ENCODE assay signal across 1 cellular context in the genomic region with DNA sequence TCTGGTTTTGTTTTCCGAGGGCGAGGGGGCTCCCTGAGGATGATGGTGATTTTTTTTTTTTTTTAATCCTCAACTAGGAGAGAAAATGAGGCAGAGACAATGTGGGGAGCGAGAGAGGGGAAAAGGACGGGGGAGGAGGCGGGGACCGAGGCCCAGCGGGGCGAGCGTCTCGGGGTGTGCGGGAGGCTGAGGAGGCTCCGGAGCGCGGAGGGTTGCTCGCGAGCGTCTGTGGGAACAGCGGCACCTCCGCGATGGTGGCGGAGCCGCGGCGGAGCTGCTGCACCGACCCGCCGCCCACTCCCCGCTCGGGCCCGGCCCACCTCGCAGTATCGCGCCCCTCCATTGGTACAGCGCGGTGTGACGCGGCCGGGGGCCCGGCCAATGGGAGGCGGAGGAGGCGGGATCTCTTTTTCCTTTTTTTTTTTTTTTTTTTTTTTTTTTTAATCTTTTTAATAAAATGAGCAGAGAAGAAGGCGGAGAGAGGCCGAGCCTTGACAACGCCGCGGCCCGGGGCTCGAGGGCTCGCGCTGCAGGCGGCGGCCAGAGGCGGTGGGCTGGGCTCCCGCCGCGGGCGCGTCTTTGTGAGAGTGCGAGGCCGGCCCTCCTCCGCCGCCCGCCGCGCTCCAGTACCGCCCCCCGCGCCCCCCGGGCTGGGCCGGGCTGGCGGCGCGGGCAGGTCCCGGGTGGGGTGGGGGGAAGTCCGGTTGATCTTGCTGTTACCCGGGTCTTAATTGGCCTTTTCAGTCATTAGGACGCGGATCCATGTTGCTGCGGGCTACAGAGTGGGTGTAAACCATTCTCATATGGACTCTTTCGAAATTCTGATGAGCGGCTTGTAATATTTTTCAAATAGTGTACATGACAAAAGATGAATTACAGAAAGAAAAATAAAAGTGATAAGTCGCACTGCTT.
TF ChIP-seq lines count a peak whose summit lies in the region.

A gene (minus strand): TSS at position 228 of the 912 bp plus-strand sequence.

TF ChIP-seq in HEK293, 187 proteins besides CTCF, POLR2A, EP300 and RAD21 (continued from another document and continues in another):
- TF ChIP-seq, protein P1, sequence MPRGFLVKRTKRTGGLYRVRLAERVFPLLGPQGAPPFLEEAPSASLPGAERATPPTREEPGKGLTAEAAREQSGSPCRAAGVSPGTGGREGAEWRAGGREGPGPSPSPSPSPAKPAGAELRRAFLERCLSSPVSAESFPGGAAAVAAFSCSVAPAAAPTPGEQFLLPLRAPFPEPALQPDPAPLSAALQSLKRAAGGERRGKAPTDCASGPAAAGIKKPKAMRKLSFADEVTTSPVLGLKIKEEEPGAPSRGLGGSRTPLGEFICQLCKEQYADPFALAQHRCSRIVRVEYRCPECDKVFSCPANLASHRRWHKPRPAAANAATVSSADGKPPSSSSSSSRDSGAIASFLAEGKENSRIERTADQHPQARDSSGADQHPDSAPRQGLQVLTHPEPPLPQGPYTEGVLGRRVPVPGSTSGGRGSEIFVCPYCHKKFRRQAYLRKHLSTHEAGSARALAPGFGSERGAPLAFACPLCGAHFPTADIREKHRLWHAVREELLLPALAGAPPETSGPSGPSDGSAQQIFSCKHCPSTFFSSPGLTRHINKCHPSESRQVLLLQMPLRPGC (tag by site-specific recombination; IDR thresholded peaks at IDR 0.05) = peak; percentile 50; the same call in 1 of the 2 replicates
- TF ChIP-seq ZNF211 (tag by site-specific recombination; IDR thresholded peaks at IDR 0.05; ENCODE audit: low read depth) (no peak), SETDB1 (IDR thresholded peaks at IDR 0.05; ENCODE audit: insufficient read length, low read length) (no peak), ZNF24 (tag by site-specific recombination; IDR thresholded peaks at IDR 0.05) (no peak), ZNF311 (tag by site-specific recombination; IDR thresholded peaks at IDR 0.05; ENCODE audit: borderline replicate concordance) (no peak), ZNF221 (tag by site-specific recombination; IDR thresholded peaks at IDR 0.05; ENCODE audit: borderline replicate concordance) (no peak), ZNF768 (tag by site-specific recombination; IDR thresholded peaks at IDR 0.05) (no peak), WT1 (tag by site-specific recombination; IDR thresholded peaks at IDR 0.05) (0 out of 2 replicates have a peak, but pooled peaks have one; percentile 13), EGR2 (tag by site-specific recombination; IDR thresholded peaks at IDR 0.05; ENCODE audit: low read depth) (peak; percentile 76), ZNF274 (IDR thresholded peaks at IDR 0.05; ENCODE audit: low read length) (no peak), ZNF274 (tag by site-specific recombination; IDR thresholded peaks at IDR 0.05; ENCODE audit: borderline replicate concordance) (no peak), TCF7L2 (IDR thresholded peaks at IDR 0.05; ENCODE audit: borderline replicate concordance, low read depth, low read length) (0 out of 2 replicates have a peak, but pooled peaks have one; percentile 18), ZBTB1 (tag by site-specific recombination; IDR thresholded peaks at IDR 0.05) (no peak), ZNF133 (tag by site-specific recombination; IDR thresholded peaks at IDR 0.05) (no peak), SALL2 (tag by site-specific recombination; IDR thresholded peaks at IDR 0.05; ENCODE audit: borderline replicate concordance) (no peak), ZNF837 (tag by site-specific recombination; IDR thresholded peaks at IDR 0.05) (no peak), ZNF600 (tag by site-specific recombination; IDR thresholded peaks at IDR 0.05) (peak; percentile 84), ZBTB17 (tag by site-specific recombination; IDR thresholded peaks at IDR 0.05) (no peak; the same call in 1 of the 2 replicates), KLF7 (tag by site-specific recombination; IDR thresholded peaks at IDR 0.05; ENCODE audit: borderline replicate concordance) (no peak), ZNF350 (tag by site-specific recombination; IDR thresholded peaks at IDR 0.05) (no peak), ZNF654 (tag by site-specific recombination; IDR thresholded peaks at IDR 0.05; ENCODE audit: low read depth) (no peak), ZNF791 (tag by site-specific recombination; IDR thresholded peaks at IDR 0.05) (no peak), ZNF529 (tag by site-specific recombination; IDR thresholded peaks at IDR 0.05; ENCODE audit: insufficient replicate concordance) (no peak), ZNF701 (tag by site-specific recombination; IDR thresholded peaks at IDR 0.05) (no peak), ZNF76 (tag by site-specific recombination; IDR thresholded peaks at IDR 0.05; ENCODE audit: borderline replicate concordance, low read depth) (peak; percentile 82)
- TF ChIP-seq, protein P2, sequence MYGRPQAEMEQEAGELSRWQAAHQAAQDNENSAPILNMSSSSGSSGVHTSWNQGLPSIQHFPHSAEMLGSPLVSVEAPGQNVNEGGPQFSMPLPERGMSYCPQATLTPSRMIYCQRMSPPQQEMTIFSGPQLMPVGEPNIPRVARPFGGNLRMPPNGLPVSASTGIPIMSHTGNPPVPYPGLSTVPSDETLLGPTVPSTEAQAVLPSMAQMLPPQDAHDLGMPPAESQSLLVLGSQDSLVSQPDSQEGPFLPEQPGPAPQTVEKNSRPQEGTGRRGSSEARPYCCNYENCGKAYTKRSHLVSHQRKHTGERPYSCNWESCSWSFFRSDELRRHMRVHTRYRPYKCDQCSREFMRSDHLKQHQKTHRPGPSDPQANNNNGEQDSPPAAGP (tag by site-specific recombination; IDR thresholded peaks at IDR 0.05) = 0 out of 2 replicates have a peak, but pooled peaks have one; percentile 25
- TF ChIP-seq, protein P3, sequence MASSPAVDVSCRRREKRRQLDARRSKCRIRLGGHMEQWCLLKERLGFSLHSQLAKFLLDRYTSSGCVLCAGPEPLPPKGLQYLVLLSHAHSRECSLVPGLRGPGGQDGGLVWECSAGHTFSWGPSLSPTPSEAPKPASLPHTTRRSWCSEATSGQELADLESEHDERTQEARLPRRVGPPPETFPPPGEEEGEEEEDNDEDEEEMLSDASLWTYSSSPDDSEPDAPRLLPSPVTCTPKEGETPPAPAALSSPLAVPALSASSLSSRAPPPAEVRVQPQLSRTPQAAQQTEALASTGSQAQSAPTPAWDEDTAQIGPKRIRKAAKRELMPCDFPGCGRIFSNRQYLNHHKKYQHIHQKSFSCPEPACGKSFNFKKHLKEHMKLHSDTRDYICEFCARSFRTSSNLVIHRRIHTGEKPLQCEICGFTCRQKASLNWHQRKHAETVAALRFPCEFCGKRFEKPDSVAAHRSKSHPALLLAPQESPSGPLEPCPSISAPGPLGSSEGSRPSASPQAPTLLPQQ (tag by site-specific recombination; IDR thresholded peaks at IDR 0.05) = peak; percentile 50; the same call in 1 of the 2 replicates
- TF ChIP-seq, protein P4, sequence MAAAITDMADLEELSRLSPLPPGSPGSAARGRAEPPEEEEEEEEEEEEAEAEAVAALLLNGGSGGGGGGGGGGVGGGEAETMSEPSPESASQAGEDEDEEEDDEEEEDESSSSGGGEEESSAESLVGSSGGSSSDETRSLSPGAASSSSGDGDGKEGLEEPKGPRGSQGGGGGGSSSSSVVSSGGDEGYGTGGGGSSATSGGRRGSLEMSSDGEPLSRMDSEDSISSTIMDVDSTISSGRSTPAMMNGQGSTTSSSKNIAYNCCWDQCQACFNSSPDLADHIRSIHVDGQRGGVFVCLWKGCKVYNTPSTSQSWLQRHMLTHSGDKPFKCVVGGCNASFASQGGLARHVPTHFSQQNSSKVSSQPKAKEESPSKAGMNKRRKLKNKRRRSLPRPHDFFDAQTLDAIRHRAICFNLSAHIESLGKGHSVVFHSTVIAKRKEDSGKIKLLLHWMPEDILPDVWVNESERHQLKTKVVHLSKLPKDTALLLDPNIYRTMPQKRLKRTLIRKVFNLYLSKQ (tag by site-specific recombination; IDR thresholded peaks at IDR 0.05; ENCODE audit: borderline replicate concordance) = no peak
- TF ChIP-seq, protein P5, sequence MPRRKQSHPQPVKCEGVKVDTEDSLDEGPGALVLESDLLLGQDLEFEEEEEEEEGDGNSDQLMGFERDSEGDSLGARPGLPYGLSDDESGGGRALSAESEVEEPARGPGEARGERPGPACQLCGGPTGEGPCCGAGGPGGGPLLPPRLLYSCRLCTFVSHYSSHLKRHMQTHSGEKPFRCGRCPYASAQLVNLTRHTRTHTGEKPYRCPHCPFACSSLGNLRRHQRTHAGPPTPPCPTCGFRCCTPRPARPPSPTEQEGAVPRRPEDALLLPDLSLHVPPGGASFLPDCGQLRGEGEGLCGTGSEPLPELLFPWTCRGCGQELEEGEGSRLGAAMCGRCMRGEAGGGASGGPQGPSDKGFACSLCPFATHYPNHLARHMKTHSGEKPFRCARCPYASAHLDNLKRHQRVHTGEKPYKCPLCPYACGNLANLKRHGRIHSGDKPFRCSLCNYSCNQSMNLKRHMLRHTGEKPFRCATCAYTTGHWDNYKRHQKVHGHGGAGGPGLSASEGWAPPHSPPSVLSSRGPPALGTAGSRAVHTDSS (tag by site-specific recombination; IDR thresholded peaks at IDR 0.05) = no peak; the same call in 1 of the 2 replicates
- TF ChIP-seq, protein P6, sequence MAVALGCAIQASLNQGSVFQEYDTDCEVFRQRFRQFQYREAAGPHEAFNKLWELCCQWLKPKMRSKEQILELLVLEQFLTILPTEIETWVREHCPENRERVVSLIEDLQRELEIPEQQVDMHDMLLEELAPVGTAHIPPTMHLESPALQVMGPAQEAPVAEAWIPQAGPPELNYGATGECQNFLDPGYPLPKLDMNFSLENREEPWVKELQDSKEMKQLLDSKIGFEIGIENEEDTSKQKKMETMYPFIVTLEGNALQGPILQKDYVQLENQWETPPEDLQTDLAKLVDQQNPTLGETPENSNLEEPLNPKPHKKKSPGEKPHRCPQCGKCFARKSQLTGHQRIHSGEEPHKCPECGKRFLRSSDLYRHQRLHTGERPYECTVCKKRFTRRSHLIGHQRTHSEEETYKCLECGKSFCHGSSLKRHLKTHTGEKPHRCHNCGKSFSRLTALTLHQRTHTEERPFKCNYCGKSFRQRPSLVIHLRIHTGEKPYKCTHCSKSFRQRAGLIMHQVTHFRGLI (tag by site-specific recombination; IDR thresholded peaks at IDR 0.05) = no peak
- TF ChIP-seq, protein P7, sequence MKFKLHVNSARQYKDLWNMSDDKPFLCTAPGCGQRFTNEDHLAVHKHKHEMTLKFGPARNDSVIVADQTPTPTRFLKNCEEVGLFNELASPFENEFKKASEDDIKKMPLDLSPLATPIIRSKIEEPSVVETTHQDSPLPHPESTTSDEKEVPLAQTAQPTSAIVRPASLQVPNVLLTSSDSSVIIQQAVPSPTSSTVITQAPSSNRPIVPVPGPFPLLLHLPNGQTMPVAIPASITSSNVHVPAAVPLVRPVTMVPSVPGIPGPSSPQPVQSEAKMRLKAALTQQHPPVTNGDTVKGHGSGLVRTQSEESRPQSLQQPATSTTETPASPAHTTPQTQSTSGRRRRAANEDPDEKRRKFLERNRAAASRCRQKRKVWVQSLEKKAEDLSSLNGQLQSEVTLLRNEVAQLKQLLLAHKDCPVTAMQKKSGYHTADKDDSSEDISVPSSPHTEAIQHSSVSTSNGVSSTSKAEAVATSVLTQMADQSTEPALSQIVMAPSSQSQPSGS (tag by site-specific recombination; IDR thresholded peaks at IDR 0.05; ENCODE audit: low read depth) = no peak
- TF ChIP-seq, protein P8, sequence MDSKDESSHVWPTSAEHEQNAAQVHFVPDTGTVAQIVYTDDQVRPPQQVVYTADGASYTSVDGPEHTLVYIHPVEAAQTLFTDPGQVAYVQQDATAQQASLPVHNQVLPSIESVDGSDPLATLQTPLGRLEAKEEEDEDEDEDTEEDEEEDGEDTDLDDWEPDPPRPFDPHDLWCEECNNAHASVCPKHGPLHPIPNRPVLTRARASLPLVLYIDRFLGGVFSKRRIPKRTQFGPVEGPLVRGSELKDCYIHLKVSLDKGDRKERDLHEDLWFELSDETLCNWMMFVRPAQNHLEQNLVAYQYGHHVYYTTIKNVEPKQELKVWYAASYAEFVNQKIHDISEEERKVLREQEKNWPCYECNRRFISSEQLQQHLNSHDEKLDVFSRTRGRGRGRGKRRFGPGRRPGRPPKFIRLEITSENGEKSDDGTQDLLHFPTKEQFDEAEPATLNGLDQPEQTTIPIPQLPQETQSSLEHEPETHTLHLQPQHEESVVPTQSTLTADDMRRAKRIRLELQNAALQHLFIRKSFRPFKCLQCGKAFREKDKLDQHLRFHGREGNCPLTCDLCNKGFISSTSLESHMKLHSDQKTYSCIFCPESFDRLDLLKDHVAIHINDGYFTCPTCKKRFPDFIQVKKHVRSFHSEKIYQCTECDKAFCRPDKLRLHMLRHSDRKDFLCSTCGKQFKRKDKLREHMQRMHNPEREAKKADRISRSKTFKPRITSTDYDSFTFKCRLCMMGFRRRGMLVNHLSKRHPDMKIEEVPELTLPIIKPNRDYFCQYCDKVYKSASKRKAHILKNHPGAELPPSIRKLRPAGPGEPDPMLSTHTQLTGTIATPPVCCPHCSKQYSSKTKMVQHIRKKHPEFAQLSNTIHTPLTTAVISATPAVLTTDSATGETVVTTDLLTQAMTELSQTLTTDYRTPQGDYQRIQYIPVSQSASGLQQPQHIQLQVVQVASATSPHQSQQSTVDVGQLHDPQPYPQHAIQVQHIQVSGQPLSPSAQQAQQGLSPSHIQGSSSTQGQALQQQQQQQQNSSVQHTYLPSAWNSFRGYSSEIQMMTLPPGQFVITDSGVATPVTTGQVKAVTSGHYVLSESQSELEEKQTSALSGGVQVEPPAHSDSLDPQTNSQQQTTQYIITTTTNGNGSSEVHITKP (tag by site-specific recombination; IDR thresholded peaks at IDR 0.05) = peak; percentile 5; the same call in 1 of the 2 replicates
- TF ChIP-seq, protein P9, sequence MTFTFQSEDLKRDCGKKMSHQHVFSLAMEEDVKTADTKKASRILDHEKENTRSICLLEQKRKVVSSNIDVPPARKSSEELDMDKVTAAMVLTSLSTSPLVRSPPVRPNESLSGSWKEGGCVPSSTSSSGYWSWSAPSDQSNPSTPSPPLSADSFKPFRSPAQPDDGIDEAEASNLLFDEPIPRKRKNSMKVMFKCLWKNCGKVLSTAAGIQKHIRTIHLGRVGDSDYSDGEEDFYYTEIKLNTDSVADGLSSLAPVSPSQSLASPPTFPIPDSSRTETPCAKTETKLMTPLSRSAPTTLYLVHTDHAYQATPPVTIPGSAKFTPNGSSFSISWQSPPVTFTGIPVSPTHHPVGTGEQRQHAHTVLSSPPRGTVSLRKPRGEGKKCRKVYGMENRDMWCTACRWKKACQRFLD (tag by site-specific recombination; IDR thresholded peaks at IDR 0.05) = no peak
- TF ChIP-seq, protein P10, sequence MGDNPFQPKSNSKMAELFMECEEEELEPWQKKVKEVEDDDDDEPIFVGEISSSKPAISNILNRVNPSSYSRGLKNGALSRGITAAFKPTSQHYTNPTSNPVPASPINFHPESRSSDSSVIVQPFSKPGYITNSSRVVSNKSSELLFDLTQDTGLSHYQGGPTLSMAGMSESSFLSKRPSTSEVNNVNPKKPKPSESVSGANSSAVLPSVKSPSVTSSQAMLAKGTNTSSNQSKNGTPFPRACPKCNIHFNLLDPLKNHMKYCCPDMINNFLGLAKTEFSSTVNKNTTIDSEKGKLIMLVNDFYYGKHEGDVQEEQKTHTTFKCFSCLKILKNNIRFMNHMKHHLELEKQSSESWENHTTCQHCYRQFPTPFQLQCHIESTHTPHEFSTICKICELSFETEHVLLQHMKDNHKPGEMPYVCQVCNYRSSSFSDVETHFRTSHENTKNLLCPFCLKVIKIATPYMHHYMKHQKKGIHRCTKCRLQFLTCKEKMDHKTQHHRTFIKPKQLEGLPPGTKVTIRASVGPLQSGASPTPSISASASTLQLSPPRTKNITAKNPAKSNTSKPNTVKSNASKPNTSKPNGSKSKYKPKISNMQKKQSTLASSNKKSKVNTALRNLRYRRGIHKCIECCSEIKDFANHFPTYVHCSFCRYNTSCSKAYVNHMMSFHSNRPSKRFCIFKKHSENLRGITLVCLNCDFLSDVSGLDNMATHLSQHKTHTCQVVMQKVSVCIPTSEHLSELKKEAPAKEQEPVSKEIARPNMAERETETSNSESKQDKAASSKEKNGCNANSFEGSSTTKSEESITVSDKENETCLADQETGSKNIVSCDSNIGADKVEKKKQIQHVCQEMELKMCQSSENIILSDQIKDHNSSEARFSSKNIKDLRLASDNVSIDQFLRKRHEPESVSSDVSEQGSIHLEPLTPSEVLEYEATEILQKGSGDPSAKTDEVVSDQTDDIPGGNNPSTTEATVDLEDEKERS (tag by site-specific recombination; IDR thresholded peaks at IDR 0.05) = no peak
